Comparison of ENCODE assay signal across 1 cellular context in genomic region chr17:41748275-41748674, GRCh38.
TF ChIP-seq lines count a peak whose summit lies in the region.

No MANE protein-coding gene starts in this region.

TF ChIP-seq in K562, 482 proteins besides CTCF, POLR2A, EP300 and RAD21:
- TF ChIP-seq EZH2 (IDR thresholded peaks at IDR 0.05; ENCODE audit: borderline replicate concordance, low read depth, low read length): no peak
- peak; percentile 16; the same call in 1 of the 2 replicates for TF ChIP-seq ATF3 (IDR thresholded peaks at IDR 0.05)
- TF ChIP-seq ATF3 (CRISPR knock-in tag; conservative IDR thresholded peaks at IDR 0.05): no peak
